Comparison of ENCODE assay signal across 21 cellular contexts in the genomic region with DNA sequence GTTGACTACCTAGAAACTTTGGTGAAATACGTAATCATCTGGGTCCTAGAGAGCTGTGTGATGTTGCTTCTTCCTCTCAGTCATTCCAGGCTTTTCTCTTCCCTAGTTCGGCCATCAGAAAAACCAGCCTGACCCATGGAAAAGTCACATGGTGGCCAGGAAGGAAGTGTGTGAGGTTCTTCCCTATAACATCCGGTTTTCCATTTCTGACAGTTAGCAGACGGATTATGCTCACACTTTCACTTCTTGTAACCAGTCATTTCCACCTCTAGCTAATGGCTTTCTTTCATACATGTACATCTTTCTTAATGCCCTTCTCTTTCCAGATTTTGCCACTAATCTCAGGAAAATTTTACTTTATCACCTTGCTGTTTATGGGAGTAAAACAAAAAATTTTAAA.
DNase-seq lines count a peak whose midpoint lies in the region; ATAC-seq and TF ChIP-seq lines count a peak whose summit lies in the region.
"Had no signal": no experiment of that assay in that cellular context is flagged by ENCODE, and none has a peak within 500 bp of the region (broad histone marks: within the 10 kb centered on the region; RNA-seq: fewer than 3 reads in every experiment).

No MANE protein-coding gene starts in this region.

- POLR2A ChIA-PET in activated CD8-positive, alpha-beta T cell treated with anti-CD3 and anti-CD28 coated beads for 36 hours (lab: Charles Lee) = interaction anchor here (0.6 kb wide), 1 partner anchor 132 kb away, joined by 3 read pairs; no protein-coding TSS in a partner anchor

- CTCF ChIA-PET in activated CD8-positive, alpha-beta T cell treated with anti-CD3 and anti-CD28 coated beads for 36 hours (lab: Charles Lee) = no interaction called here

- DNase-seq in GM13977 (ENCODE audit: low spot score) = peak; percentile 15
- DNase-seq in medulla oblongata (ENCODE audit: extremely low spot score) = peak; percentile 34
- DNase-seq in activated CD8-positive, alpha-beta T cell treated with anti-CD3 and anti-CD28 coated beads for 36 hours = no peak
- no peak for DNase-seq in T-helper 2 cell treated with Interferon-gamma antibody and Interleukin-4, amounts not matched to agents 5 μg/mL and 100 μg/mL, for 36 hours (ENCODE audit: low spot score)
- no peak for DNase-seq in tibial nerve (ENCODE audit: low spot score in 2 of 2)
- DNase-seq: activated CD4-positive, alpha-beta memory T cell treated with anti-CD3 and anti-CD28 coated beads, Interleukin-2, amount 10 ng/mL, durations not matched to agents 7 days and 5 days; activated naive CD4-positive, alpha-beta T cell treated with Interleukin-2 at 50 U/mL for 16 hours; activated T-cell treated with anti-CD3 and anti-CD28 coated beads, Interleukin-2, amount 50 U/mL, for 1 hour; AML-193; central memory CD4-positive, alpha-beta T cell; effector CD4-positive, alpha-beta T cell; GF-D8; NCI-H1436; nucleus accumbens; right cardiac atrium; SHP77; T-cell; upper lobe of left lung had no signal

- no peak for TF ChIP-seq POLR2A in tibial nerve (IDR thresholded peaks at IDR 0.05)

- peaks cover 42% of the 10 kb centered on the region for H3K4me1 ChIP-seq in DOHH2 (ENCODE audit: control insufficient read depth, low read length)
- peaks cover 44% of the 10 kb centered on the region for H3K4me1 ChIP-seq in OCI-LY1 (ENCODE audit: insufficient read depth, low read length, severe bottlenecking)
- peaks cover 0 to 5% (median 0%) of the 10 kb centered on the region in 4 donors for H3K4me1 ChIP-seq in tibial nerve

- in situ Hi-C loops in GM13977 (cut with MboI; ENCODE audit: low pct_unique_long_range_greater_than_20kb, low sequenced_read_pairs, unreplicated experiment) = no loop called here

- no peaks in the 10 kb centered on the region for H3K9me2 ChIP-seq in DOHH2 (replicated peaks; ENCODE audit: control insufficient read depth, low read length)
- H3K9me2 ChIP-seq in OCI-LY1 (ENCODE audit: low read depth, low read length) = no peaks in the 10 kb centered on the region

- no peak overlapping the region for H3K27ac Mint-ChIP-seq in activated CD8-positive, alpha-beta T cell treated with anti-CD3 and anti-CD28 coated beads for 36 hours
- no peak overlapping the region for H3K27ac Mint-ChIP-seq in T-helper 2 cell treated with Interferon-gamma antibody and Interleukin-4, amounts not matched to agents 5 μg/mL and 100 μg/mL, for 36 hours
- H3K27ac Mint-ChIP-seq: activated CD4-positive, alpha-beta memory T cell treated with anti-CD3 and anti-CD28 coated beads, Interleukin-2, amount 10 ng/mL, durations not matched to agents 7 days and 5 days; T-cell had no signal

- 73 to 82% methylated on average over 4 of the region's 4 CpGs for WGBS in tibial nerve, 2 donors

- H3K4me2 ChIP-seq in DOHH2 (ENCODE audit: low read length) (peak overlapping the region; percentile 71), OCI-LY1 (ENCODE audit: low read length) (peak overlapping the region; percentile 52)

- H3K27me3 ChIP-seq in DOHH2 (ENCODE audit: control insufficient read depth, low read length) (no peaks in the 10 kb centered on the region), OCI-LY1 (ENCODE audit: insufficient read depth, low read length) (no peaks in the 10 kb centered on the region), tibial nerve (no peaks in the 10 kb centered on the region)
- H3K27me3 ChIP-seq: upper lobe of left lung had no signal

- peaks cover 22% of the 10 kb centered on the region for H3K36me3 ChIP-seq in DOHH2 (ENCODE audit: control insufficient read depth, low read length)
- no peaks in the 10 kb centered on the region for H3K36me3 ChIP-seq in OCI-LY1 (ENCODE audit: insufficient read depth, low read length)
- peaks cover 0 to 12% (median 0%) of the 10 kb centered on the region in 3 donors for H3K36me3 ChIP-seq in tibial nerve
- H3K36me3 ChIP-seq: upper lobe of left lung had no signal

- TF ChIP-seq EP300 in tibial nerve (IDR thresholded peaks at IDR 0.05) = peak in 1 of 2 donors; percentile 27

- TF ChIP-seq CTCF in DOHH2 (IDR thresholded peaks at IDR 0.05; ENCODE audit: low read depth, low read length, poor library complexity, severe bottlenecking) = no peak
- no peak for TF ChIP-seq CTCF in GM13977 (IDR thresholded peaks at IDR 0.05; ENCODE audit: extremely low read depth, insufficient read depth, missing control alignments)
- no peak for TF ChIP-seq CTCF in OCI-LY1 (IDR thresholded peaks at IDR 0.05; ENCODE audit: low read length)
- no peak for TF ChIP-seq CTCF in activated CD8-positive, alpha-beta T cell treated with anti-CD3 and anti-CD28 coated beads for 36 hours (IDR thresholded peaks at IDR 0.05)
- no peak for TF ChIP-seq CTCF in tibial nerve (IDR thresholded peaks at IDR 0.05)

- H3K9me3 ChIP-seq in DOHH2 (ENCODE audit: control insufficient read depth, insufficient read depth, low read length) = peaks cover 31% of the 10 kb centered on the region
- 0 out of 2 replicates have a peak, but pooled peaks cover 9% of the 10 kb centered on the region for H3K9me3 ChIP-seq in OCI-LY1 (ENCODE audit: low read length)
- H3K9me3 ChIP-seq in tibial nerve = peaks cover 0 to 14% (median 0%) of the 10 kb centered on the region in 4 donors

- H3K27me3 Mint-ChIP-seq in activated CD8-positive, alpha-beta T cell treated with anti-CD3 and anti-CD28 coated beads for 36 hours = no peaks in the 10 kb centered on the region
- no peaks in the 10 kb centered on the region for H3K27me3 Mint-ChIP-seq in T-helper 2 cell treated with Interferon-gamma antibody and Interleukin-4, amounts not matched to agents 5 μg/mL and 100 μg/mL, for 36 hours (ENCODE audit: low read depth)
- H3K27me3 Mint-ChIP-seq: activated CD4-positive, alpha-beta memory T cell treated with anti-CD3 and anti-CD28 coated beads, Interleukin-2, amount 10 ng/mL, durations not matched to agents 7 days and 5 days; T-cell had no signal

- ATAC-seq in activated CD8-positive, alpha-beta T cell treated with anti-CD3 and anti-CD28 coated beads for 36 hours = no peak
- ATAC-seq: T-cell had no signal

- H3K9me3 Mint-ChIP-seq in activated CD8-positive, alpha-beta T cell treated with anti-CD3 and anti-CD28 coated beads for 36 hours = peaks cover 18% of the 10 kb centered on the region
- H3K9me3 Mint-ChIP-seq in T-helper 2 cell treated with Interferon-gamma antibody and Interleukin-4, amounts not matched to agents 5 μg/mL and 100 μg/mL, for 36 hours = peaks cover 29% of the 10 kb centered on the region

- peaks cover 19% of the 10 kb centered on the region for H3K36me3 Mint-ChIP-seq in activated CD8-positive, alpha-beta T cell treated with anti-CD3 and anti-CD28 coated beads for 36 hours (ENCODE audit: low read depth)
- H3K36me3 Mint-ChIP-seq in T-helper 2 cell treated with Interferon-gamma antibody and Interleukin-4, amounts not matched to agents 5 μg/mL and 100 μg/mL, for 36 hours (ENCODE audit: low read depth) = peaks cover 26% of the 10 kb centered on the region

- H4K20me1 ChIP-seq in DOHH2 (ENCODE audit: control insufficient read depth, insufficient read depth, low read depth, low read length) = no peaks in the 10 kb centered on the region
- no peaks in the 10 kb centered on the region for H4K20me1 ChIP-seq in OCI-LY1 (ENCODE audit: insufficient read depth, low read length)

- H3K27ac ChIP-seq in DOHH2 (ENCODE audit: low read depth, low read length) (no peak overlapping the region), OCI-LY1 (ENCODE audit: low read depth, low read length, poor library complexity, severe bottlenecking) (peak overlapping the region; percentile 76), tibial nerve (no peak overlapping the region)
- H3K27ac ChIP-seq: upper lobe of left lung, VCaP had no signal

- H3K79me2 ChIP-seq in DOHH2 (ENCODE audit: control insufficient read depth, low read length) = no peaks in the 10 kb centered on the region
- H3K79me2 ChIP-seq in OCI-LY1 (ENCODE audit: insufficient read depth, low read length) = no peaks in the 10 kb centered on the region

- peak overlapping the region; percentile 34 for H3K4me3 ChIP-seq in DOHH2 (ENCODE audit: low read length)
- H3K4me3 ChIP-seq in OCI-LY1 (ENCODE audit: low read depth, low read length, poor library complexity, severe bottlenecking) = peak overlapping the region; percentile 30
- H3K4me3 ChIP-seq in tibial nerve = no peak overlapping the region
- H3K4me3 ChIP-seq: upper lobe of left lung had no signal

- intact Hi-C loops in activated CD8-positive, alpha-beta T cell treated with anti-CD3 and anti-CD28 coated beads for 36 hours (cut with micrococcal nuclease) = loop anchor here (10.0 kb wide), 1 partner anchor 184 kb away; no protein-coding TSS in a partner anchor

- peaks cover 12% of the 10 kb centered on the region for H3K4me1 Mint-ChIP-seq in activated CD8-positive, alpha-beta T cell treated with anti-CD3 and anti-CD28 coated beads for 36 hours (ENCODE audit: low read depth)
- peaks cover 4% of the 10 kb centered on the region for H3K4me1 Mint-ChIP-seq in T-helper 2 cell treated with Interferon-gamma antibody and Interleukin-4, amounts not matched to agents 5 μg/mL and 100 μg/mL, for 36 hours (ENCODE audit: low read depth)

- H3F3A ChIP-seq in DOHH2 (ENCODE audit: control insufficient read depth, insufficient read depth) (peaks cover 14% of the 10 kb centered on the region), OCI-LY1 (ENCODE audit: insufficient read depth, low read length) (no peaks in the 10 kb centered on the region)

- H3K4me3 Mint-ChIP-seq in activated CD8-positive, alpha-beta T cell treated with anti-CD3 and anti-CD28 coated beads for 36 hours = no peak overlapping the region
- H3K4me3 Mint-ChIP-seq in T-helper 2 cell treated with Interferon-gamma antibody and Interleukin-4, amounts not matched to agents 5 μg/mL and 100 μg/mL, for 36 hours = no peak overlapping the region
- H3K4me3 Mint-ChIP-seq: activated CD4-positive, alpha-beta memory T cell treated with anti-CD3 and anti-CD28 coated beads, Interleukin-2, amount 10 ng/mL, durations not matched to agents 7 days and 5 days; T-cell had no signal

- no peak overlapping the region; the same call in 1 of the 2 replicates for H3K9ac ChIP-seq in OCI-LY1 (ENCODE audit: low read length)

- peak overlapping the region; percentile 20; the same call in 1 of the 2 replicates for H2AFZ ChIP-seq in OCI-LY1 (ENCODE audit: low read length)

Comparison
In these comparisons a context has a peak if more than half of its experiments do, and no peak if none do; other contexts are left out.
1. H3K4me3 ChIP-seq: peak in DOHH2 (single experiment) and OCI-LY1 (single experiment); none in tibial nerve (0 of 4).
2. DNase-seq: peak in GM13977 (single experiment) and medulla oblongata (single experiment); none in activated CD8-positive, alpha-beta T cell treated with anti-CD3 and anti-CD28 coated beads for 36 hours (single experiment), T-helper 2 cell treated with Interferon-gamma antibody and Interleukin-4, amounts not matched to agents 5 μg/mL and 100 μg/mL, for 36 hours (single experiment) and tibial nerve (0 of 2).